Comparison of ENCODE assay signal across 8 cellular contexts in genomic region chr14:22531451-22532344, GRCh38. TPM values are rescaled to one million over a fixed set of nuclear protein-coding genes. Genes with fewer than 3 reads are reported as not detected.
A peak's percentile ranks its signal among the peaks of the same experiment; 100 is the strongest.
DNase-seq lines count a peak whose midpoint lies in the region; ATAC-seq, FAIRE-seq and TF ChIP-seq lines count a peak whose summit lies in the region.

No MANE protein-coding gene starts in this region.

- intact Hi-C loops in upper lobe of right lung (cut with DNase I), result no loop called here
- intact Hi-C loops in left lung (cut with DNase I), result no loop called here

- POLR2A ChIA-PET in activated naive CD8-positive, alpha-beta T cell treated with anti-CD3 and anti-CD28 coated beads, Interleukin-2, amount 10 ng/mL, durations not matched to agents 7 days and 5 days (lab: Charles Lee), result interaction anchor here (0.9 to 20.6 kb wide), 16 partner anchors 8 to 790 kb away, joined by 3 to 652 read pairs (median 4); no protein-coding TSS in a partner anchor

- DNase-seq in GM12891 (ENCODE audit: insufficient read length, low spot score), result peak; percentile 24
- DNase-seq in activated naive CD8-positive, alpha-beta T cell treated with anti-CD3 and anti-CD28 coated beads, Interleukin-2, amount 10 ng/mL, durations not matched to agents 7 days and 5 days, result no peak
- DNase-seq in upper lobe of right lung, result no peak
- DNase-seq in mucosa of gallbladder (ENCODE audit: low spot score), result no peak
- no peak for DNase-seq in left lung
- no peak for DNase-seq in UCSD-AML1 (lab: John Stamatoyannopoulos, UW; ENCODE audit: unreplicated experiment)

- H3K27me3 Mint-ChIP-seq in activated naive CD8-positive, alpha-beta T cell treated with anti-CD3 and anti-CD28 coated beads, Interleukin-2, amount 10 ng/mL, durations not matched to agents 7 days and 5 days, result no peaks in the 10 kb centered on the region

- peaks cover 88% of the 10 kb centered on the region for H3K36me3 Mint-ChIP-seq in activated naive CD8-positive, alpha-beta T cell treated with anti-CD3 and anti-CD28 coated beads, Interleukin-2, amount 10 ng/mL, durations not matched to agents 7 days and 5 days

- H3K27ac ChIP-seq in upper lobe of right lung, result no peak overlapping the region
- no peak overlapping the region for H3K27ac ChIP-seq in left lung

- H3K9me3 Mint-ChIP-seq in activated naive CD8-positive, alpha-beta T cell treated with anti-CD3 and anti-CD28 coated beads, Interleukin-2, amount 10 ng/mL, durations not matched to agents 7 days and 5 days, result no peaks in the 10 kb centered on the region

- H3K27me3 ChIP-seq in upper lobe of right lung, result no peaks in the 10 kb centered on the region
- no peaks in the 10 kb centered on the region for H3K27me3 ChIP-seq in left lung

- H3K4me3 ChIP-seq in upper lobe of right lung (no peak overlapping the region), left lung (no peak overlapping the region)

- ATAC-seq in GM19395 (IDR thresholded peaks at IDR 0.05; ENCODE audit: unreplicated experiment), result peak; percentile 86
- ATAC-seq in HG03095 (IDR thresholded peaks at IDR 0.05; ENCODE audit: unreplicated experiment), result peak; percentile 65
- peak; percentile 23 for ATAC-seq in activated naive CD8-positive, alpha-beta T cell treated with anti-CD3 and anti-CD28 coated beads, Interleukin-2, amount 10 ng/mL, durations not matched to agents 7 days and 5 days (ENCODE audit: low read depth)
- ATAC-seq in upper lobe of right lung, result no peak
- no peak for ATAC-seq in left lung

- H3K4me3 Mint-ChIP-seq in activated naive CD8-positive, alpha-beta T cell treated with anti-CD3 and anti-CD28 coated beads, Interleukin-2, amount 10 ng/mL, durations not matched to agents 7 days and 5 days, result peak overlapping the region; percentile 82

- H3K36me3 ChIP-seq in upper lobe of right lung (no peaks in the 10 kb centered on the region), left lung (no peaks in the 10 kb centered on the region)

- peak overlapping the region; percentile 88 for H3K27ac Mint-ChIP-seq in activated naive CD8-positive, alpha-beta T cell treated with anti-CD3 and anti-CD28 coated beads, Interleukin-2, amount 10 ng/mL, durations not matched to agents 7 days and 5 days

- TF ChIP-seq POLR2A in GM12891 (IDR thresholded peaks at IDR 0.05; ENCODE audit: low read depth, low read length), result peak; percentile 94

- FAIRE-seq in GM12891 (lab: Jason Lieb, UNC), result peak; percentile 97

- H3K9me3 ChIP-seq in upper lobe of right lung (no peaks in the 10 kb centered on the region), left lung (no peaks in the 10 kb centered on the region)

- peaks cover 4% of the 10 kb centered on the region for H3K4me1 ChIP-seq in upper lobe of right lung
- H3K4me1 ChIP-seq in left lung, result peaks cover 6 to 9% of the 10 kb centered on the region in 2 donors

- peaks cover 87% of the 10 kb centered on the region for H3K4me1 Mint-ChIP-seq in activated naive CD8-positive, alpha-beta T cell treated with anti-CD3 and anti-CD28 coated beads, Interleukin-2, amount 10 ng/mL, durations not matched to agents 7 days and 5 days

- no peak for TF ChIP-seq CTCF in upper lobe of right lung (IDR thresholded peaks at IDR 0.05)
- TF ChIP-seq CTCF in left lung (IDR thresholded peaks at IDR 0.05), result no peak

TF ChIP-seq in GM12891, 5 proteins besides CTCF, POLR2A, EP300 and RAD21:
- TF ChIP-seq TAF1 (IDR thresholded peaks at IDR 0.05; ENCODE audit: low read depth, low read length) (peak; percentile 12; the same call in 1 of the 2 replicates), PAX5 (IDR thresholded peaks at IDR 0.05; ENCODE audit: insufficient read depth, low read length, severe bottlenecking) (no peak), POU2F2 (IDR thresholded peaks at IDR 0.05; ENCODE audit: low read depth, low read length) (no peak; the same call in 1 of the 2 replicates), SPI1 (IDR thresholded peaks at IDR 0.05; ENCODE audit: low read depth, low read length) (peak; percentile 98), POLR2AphosphoS5 (IDR thresholded peaks at IDR 0.05; ENCODE audit: low read depth, low read length) (peak; percentile 85)

RNA-seq across cellular contexts. Expression of gene DAD1, which starts 57.3 kb away (rescaled TPM):
- polyA plus RNA-seq in GM12891 (2012; ENCODE audit: low read depth, missing spikeins), result 280 TPM
- total RNA-seq in activated naive CD8-positive, alpha-beta T cell treated with anti-CD3 and anti-CD28 coated beads, Interleukin-2, amount 10 ng/mL, durations not matched to agents 7 days and 5 days, result 100 to 1,000 TPM; 124 to 148 TPM
- total RNA-seq in upper lobe of right lung (184 TPM), mucosa of gallbladder (235 TPM), left lung (100 to 1,000 TPM; 220 to 251 TPM)

Comparison
In these comparisons a context has a peak if more than half of its experiments do, and no peak if none do; other contexts are left out.
1. ATAC-seq: peak in GM19395 (single experiment), HG03095 (single experiment) and activated naive CD8-positive, alpha-beta T cell treated with anti-CD3 and anti-CD28 coated beads, Interleukin-2, amount 10 ng/mL, durations not matched to agents 7 days and 5 days (single experiment); none in upper lobe of right lung (single experiment) and left lung (single experiment).